Comparison of ENCODE assay signal across 8 cellular contexts in genomic region chr16:69732101-69732500, GRCh38.
"Had no signal": no experiment of that assay in that cellular context is flagged by ENCODE, and none has a peak within 500 bp of the region (broad histone marks: within the 10 kb centered on the region; RNA-seq: fewer than 3 reads in every experiment).

No MANE protein-coding gene starts in this region.

- H3K9ac ChIP-seq: GM23248 had no signal

- H3K9me3 Mint-ChIP-seq: IgD-negative memory B cell had no signal

- H3K4me3 ChIP-seq: GM23248, HAP-1 had no signal

- H3K27ac Mint-ChIP-seq: HFFc6, IgD-negative memory B cell had no signal

- H3K27me3 Mint-ChIP-seq: IgD-negative memory B cell had no signal

- ATAC-seq: HCT116 had no signal

- FAIRE-seq: HTR-8/SVneo had no signal

- H2AFZ ChIP-seq: GM23248 had no signal

- H3K9me3 ChIP-seq: HAP-1 had no signal

- H3K27ac ChIP-seq: GM23248 had no signal

- H3K4me3 Mint-ChIP-seq: HFFc6, IgD-negative memory B cell had no signal

- H3K36me3 ChIP-seq: HAP-1 had no signal

- DNase-seq: GM23248, GOT3, H7, HFFc6 had no signal
